In the genomic region with DNA sequence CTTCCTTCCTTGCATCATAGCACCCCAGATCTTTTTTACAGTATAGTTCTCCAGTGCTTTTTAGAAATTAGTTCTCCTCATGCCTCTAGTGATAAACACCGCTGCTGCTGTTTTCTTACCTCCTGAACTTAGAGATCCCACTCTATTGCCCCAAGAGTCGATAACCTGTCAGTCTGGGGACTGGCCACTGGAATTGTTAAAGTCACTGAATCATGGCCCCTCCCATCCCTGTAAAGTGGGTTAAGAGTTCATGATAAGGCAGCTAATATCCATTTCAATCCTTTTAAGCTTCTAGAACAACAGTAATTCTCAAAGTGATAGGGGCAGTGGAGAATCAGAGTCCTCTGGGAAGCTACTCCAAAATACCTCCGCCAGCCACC, we compare ENCODE assay signal across 11 cellular contexts. TPM values are rescaled to one million over a fixed set of nuclear protein-coding genes. Genes with fewer than 3 reads are reported as not detected.
A peak's percentile ranks its signal among the peaks of the same experiment; 100 is the strongest.
DNase-seq lines count a peak whose midpoint lies in the region; ATAC-seq, FAIRE-seq and TF ChIP-seq lines count a peak whose summit lies in the region.
"Had no signal": no experiment of that assay in that cellular context is flagged by ENCODE, and none has a peak within 500 bp of the region (broad histone marks: within the 10 kb centered on the region; RNA-seq: fewer than 3 reads in every experiment).

No MANE protein-coding gene starts in this region.

- no peaks in the 10 kb centered on the region for H3K9me1 ChIP-seq in endothelial cell of umbilical vein (replicated peaks; ENCODE audit: control insufficient read depth, extremely low read depth, insufficient read depth, low read length)

- H3K9ac ChIP-seq in endothelial cell of umbilical vein (replicated peaks; ENCODE audit: extremely low read depth, insufficient read depth, low read length), result no peak overlapping the region

- ATAC-seq in activated CD8-positive, alpha-beta memory T cell treated with anti-CD3 and anti-CD28 coated beads, Interleukin-2, amount 10 ng/mL, durations not matched to agents 7 days and 5 days, result no peak
- ATAC-seq in Panc1 (no peak), GM21526 (IDR thresholded peaks at IDR 0.05; ENCODE audit: low FRiP score, unreplicated experiment) (no peak)
- ATAC-seq in stimulated activated memory B cell treated with anti-CD40 and anti-IgM and Interleukin-4, amounts not matched to agents 10 μg/mL and 1 μg/mL and 100 μg/mL, for 72 hours, result no peak

- no peaks in the 10 kb centered on the region for H3K27me3 Mint-ChIP-seq in activated CD8-positive, alpha-beta memory T cell treated with anti-CD3 and anti-CD28 coated beads, Interleukin-2, amount 10 ng/mL, durations not matched to agents 7 days and 5 days
- H3K27me3 Mint-ChIP-seq in stimulated activated memory B cell treated with anti-CD40 and anti-IgM and Interleukin-4, amounts not matched to agents 10 μg/mL and 1 μg/mL and 100 μg/mL, for 72 hours, result no peaks in the 10 kb centered on the region

- H3K4me2 ChIP-seq in endothelial cell of umbilical vein (ENCODE audit: insufficient read depth, low read length), result no peak overlapping the region

- H3K27ac Mint-ChIP-seq in activated CD8-positive, alpha-beta memory T cell treated with anti-CD3 and anti-CD28 coated beads, Interleukin-2, amount 10 ng/mL, durations not matched to agents 7 days and 5 days, result peak overlapping the region; percentile 94
- peak overlapping the region; percentile 95 for H3K27ac Mint-ChIP-seq in stimulated activated memory B cell treated with anti-CD40 and anti-IgM and Interleukin-4, amounts not matched to agents 10 μg/mL and 1 μg/mL and 100 μg/mL, for 72 hours

- intact Hi-C loops in Panc1 (cut with micrococcal nuclease; ENCODE audit: unreplicated experiment) (no loop called here), endothelial cell of umbilical vein (cut with micrococcal nuclease) (no loop called here)

- H3K27me3 ChIP-seq in Panc1 (ENCODE audit: control insufficient read depth, insufficient read depth, low read length) (no peaks in the 10 kb centered on the region), endothelial cell of umbilical vein (ENCODE audit: control insufficient read depth in 2 of 2, insufficient read depth in 2 of 2, low read length in 2 of 2) (no peaks in the 10 kb centered on the region)

- H3K79me2 ChIP-seq in endothelial cell of umbilical vein (ENCODE audit: control insufficient read depth, insufficient read depth, low read length), result peaks cover 27% of the 10 kb centered on the region

- TF ChIP-seq CTCF in Panc1 (IDR thresholded peaks at IDR 0.05) (no peak), endothelial cell of umbilical vein (IDR thresholded peaks at IDR 0.05; ENCODE audit: extremely low read depth in 1 of 2, insufficient read depth in 1 of 2, low read depth in 1 of 2, low read length in 2 of 2) (no peak)

- H3K4me3 ChIP-seq in Panc1 (ENCODE audit: low read depth in 2 of 2, low read length in 2 of 2), result no peak overlapping the region
- no peak overlapping the region for H3K4me3 ChIP-seq in endothelial cell of umbilical vein (replicated peaks in 1 of 3; ENCODE audit: insufficient read depth in 1 of 3, low read depth in 1 of 3, low read length in 3 of 3)

- peaks cover 39% of the 10 kb centered on the region for H3K4me1 Mint-ChIP-seq in activated CD8-positive, alpha-beta memory T cell treated with anti-CD3 and anti-CD28 coated beads, Interleukin-2, amount 10 ng/mL, durations not matched to agents 7 days and 5 days
- peaks cover 51% of the 10 kb centered on the region for H3K4me1 Mint-ChIP-seq in stimulated activated memory B cell treated with anti-CD40 and anti-IgM and Interleukin-4, amounts not matched to agents 10 μg/mL and 1 μg/mL and 100 μg/mL, for 72 hours

- no peaks in the 10 kb centered on the region for H4K20me1 ChIP-seq in endothelial cell of umbilical vein (replicated peaks; ENCODE audit: control insufficient read depth, extremely low read depth, insufficient read depth, low read length)

- H3K9me3 ChIP-seq in Panc1 (ENCODE audit: control insufficient read depth, insufficient read depth, low read depth, low read length) (no peaks in the 10 kb centered on the region), endothelial cell of umbilical vein (replicated peaks; ENCODE audit: control insufficient read depth, insufficient read depth, low read length) (no peaks in the 10 kb centered on the region)

- in situ Hi-C loops in Panc1 (cut with HindIII; ENCODE audit: low pct_unique_long_range_greater_than_20kb, low sequenced_read_pairs), result no loop called here

- H3K36me3 Mint-ChIP-seq in activated CD8-positive, alpha-beta memory T cell treated with anti-CD3 and anti-CD28 coated beads, Interleukin-2, amount 10 ng/mL, durations not matched to agents 7 days and 5 days, result peaks cover 16% of the 10 kb centered on the region
- H3K36me3 Mint-ChIP-seq in stimulated activated memory B cell treated with anti-CD40 and anti-IgM and Interleukin-4, amounts not matched to agents 10 μg/mL and 1 μg/mL and 100 μg/mL, for 72 hours, result no peaks in the 10 kb centered on the region

- H3K36me3 ChIP-seq in Panc1 (ENCODE audit: control insufficient read depth, insufficient read depth, low read length) (peaks cover 6% of the 10 kb centered on the region; the same call in 1 of the 2 replicates), endothelial cell of umbilical vein (ENCODE audit: control insufficient read depth in 2 of 2, extremely low read depth in 1 of 2, insufficient read depth in 2 of 2, low read length in 2 of 2) (no peaks in the 10 kb centered on the region)

- POLR2A ChIA-PET in Panc1 (lab: Charles Lee) (no interaction called here), endothelial cell of umbilical vein (lab: Charles Lee) (no interaction called here)

- no peak overlapping the region for H2AFZ ChIP-seq in endothelial cell of umbilical vein (ENCODE audit: low read depth, low read length)

- DNase-seq in activated CD8-positive, alpha-beta memory T cell treated with anti-CD3 and anti-CD28 coated beads, Interleukin-2, amount 10 ng/mL, durations not matched to agents 7 days and 5 days, result no peak
- no peak for DNase-seq in activated CD8-positive, alpha-beta memory T cell treated with anti-CD3 and anti-CD28 coated beads for 24 hours
- DNase-seq in Panc1 (ENCODE audit: low read depth, low spot score) (no peak), endothelial cell of umbilical vein (ENCODE audit: low read depth, low spot score) (peak; percentile 6)
- DNase-seq in stimulated activated CD4-positive, alpha-beta T cell treated with anti-CD3 and anti-CD28 coated beads, Interleukin-4, amount 100 ng/mL, for 24 hours, result no peak
- no peak for DNase-seq in stimulated activated CD4-positive, alpha-beta T cell treated with anti-CD3 and anti-CD28 coated beads, Interleukin-4, amount 100 ng/mL, for 4 hours
- DNase-seq: SHP77 had no signal

- H3K4me1 ChIP-seq in Panc1 (ENCODE audit: control insufficient read depth, insufficient read depth, low read length) (peaks cover 25% of the 10 kb centered on the region), endothelial cell of umbilical vein (ENCODE audit: control insufficient read depth, extremely low read depth, insufficient read depth, low read length) (peaks cover 24% of the 10 kb centered on the region)

- H3K27ac ChIP-seq in Panc1 (ENCODE audit: low read length) (peak overlapping the region; percentile 86; the same call in 1 of the 2 replicates), endothelial cell of umbilical vein (ENCODE audit: insufficient read depth, low read depth, low read length) (no peak overlapping the region)

- dilution Hi-C loops in endothelial cell of umbilical vein (cut with MboI; ENCODE audit: extremely low pct_ligation_motif_present, low sequenced_read_pairs), result no loop called here

- BruUV-seq in Panc1 (replicated peaks; lab: Mats Ljungman, UMichigan) (no TSS peak), endothelial cell of umbilical vein (replicated peaks; lab: Mats Ljungman, UMichigan) (no TSS peak)

- H3K4me3 Mint-ChIP-seq in activated CD8-positive, alpha-beta memory T cell treated with anti-CD3 and anti-CD28 coated beads, Interleukin-2, amount 10 ng/mL, durations not matched to agents 7 days and 5 days, result peak overlapping the region; percentile 95
- H3K4me3 Mint-ChIP-seq in stimulated activated memory B cell treated with anti-CD40 and anti-IgM and Interleukin-4, amounts not matched to agents 10 μg/mL and 1 μg/mL and 100 μg/mL, for 72 hours, result peak overlapping the region; percentile 55

- no peak for TF ChIP-seq POLR2A in endothelial cell of umbilical vein (IDR thresholded peaks at IDR 0.05; ENCODE audit: low read depth, low read length)

- CTCF ChIA-PET in activated CD8-positive, alpha-beta memory T cell treated with anti-CD3 and anti-CD28 coated beads, Interleukin-2, amount 10 ng/mL, durations not matched to agents 7 days and 5 days (lab: Charles Lee), result interaction anchor here (1.1 to 2.0 kb wide), 6 partner anchors 10 to 185 kb away, joined by 3 to 10 read pairs (median 6); partner anchors contain the start of gene FTSJ3
- CTCF ChIA-PET in Panc1 (lab: Charles Lee), result no interaction called here
- CTCF ChIA-PET in endothelial cell of umbilical vein (lab: Charles Lee), result interaction anchor here (2.1 kb wide), 1 partner anchor 22 kb away, joined by 7 read pairs; no protein-coding TSS in a partner anchor

- FAIRE-seq in endothelial cell of umbilical vein (lab: Jason Lieb, UNC), result no peak

- H3K9me3 Mint-ChIP-seq in activated CD8-positive, alpha-beta memory T cell treated with anti-CD3 and anti-CD28 coated beads, Interleukin-2, amount 10 ng/mL, durations not matched to agents 7 days and 5 days (ENCODE audit: low read depth), result peaks cover 6% of the 10 kb centered on the region
- peaks cover 8% of the 10 kb centered on the region for H3K9me3 Mint-ChIP-seq in stimulated activated memory B cell treated with anti-CD40 and anti-IgM and Interleukin-4, amounts not matched to agents 10 μg/mL and 1 μg/mL and 100 μg/mL, for 72 hours

RNA-seq across cellular contexts. Expression of gene SMARCD2, which starts 1.8 kb away (rescaled TPM):
- total RNA-seq in activated CD8-positive, alpha-beta memory T cell treated with anti-CD3 and anti-CD28 coated beads, Interleukin-2, amount 10 ng/mL, durations not matched to agents 7 days and 5 days, result 100 to 1,000 TPM; 137 to 151 TPM
- total RNA-seq in Panc1 (2021; ENCODE audit: unreplicated experiment) (59.4 TPM), endothelial cell of umbilical vein (50.3 and 51.2 TPM in 2 replicates)
- 48.7 TPM for polyA plus RNA-seq in Panc1 (2012; ENCODE audit: insufficient read length)
- 55.7 and 62.8 TPM in 2 replicates for polyA plus RNA-seq in endothelial cell of umbilical vein
- 56.1 and 58.7 TPM in 2 replicates for polyA plus RNA-seq in endothelial cell of umbilical vein (2011; cell fraction: cytosol; rRNA removed)
- polyA plus RNA-seq in endothelial cell of umbilical vein (2011; cell fraction: nucleus; rRNA removed), result 70.9 and 82.3 TPM in 2 replicates
- polyA plus RNA-seq in endothelial cell of umbilical vein (2012), result 53.4 and 69.3 TPM in 2 replicates
- 59.7 and 61.2 TPM in 2 replicates for polyA minus RNA-seq in endothelial cell of umbilical vein
- 15.7 TPM for polyA minus RNA-seq in endothelial cell of umbilical vein (2011; cell fraction: cytosol; rRNA and poly(A)+ RNA removed)
- 25.6 and 32.2 TPM in 2 replicates for polyA minus RNA-seq in endothelial cell of umbilical vein (2011; cell fraction: nucleus; rRNA and poly(A)+ RNA removed)

RNA-seq across cellular contexts. Expression of gene FTSJ3, which starts 16.8 kb away (rescaled TPM):
- 10 to 100 TPM; 58.9 to 71.7 TPM for total RNA-seq in activated CD8-positive, alpha-beta memory T cell treated with anti-CD3 and anti-CD28 coated beads, Interleukin-2, amount 10 ng/mL, durations not matched to agents 7 days and 5 days
- total RNA-seq in Panc1 (2021; ENCODE audit: unreplicated experiment), result 41.3 TPM
- 31.1 TPM for polyA plus RNA-seq in Panc1 (2012; ENCODE audit: insufficient read length)
- 50.2 and 60.2 TPM in 2 replicates for total RNA-seq in endothelial cell of umbilical vein
- 27.3 and 42.1 TPM in 2 replicates for polyA plus RNA-seq in endothelial cell of umbilical vein
- polyA plus RNA-seq in endothelial cell of umbilical vein (2011; cell fraction: cytosol; rRNA removed), result 43.5 and 45.2 TPM in 2 replicates
- 84.6 and 94.4 TPM in 2 replicates for polyA plus RNA-seq in endothelial cell of umbilical vein (2011; cell fraction: nucleus; rRNA removed)
- 48.1 and 63.3 TPM in 2 replicates for polyA plus RNA-seq in endothelial cell of umbilical vein (2012)
- polyA minus RNA-seq in endothelial cell of umbilical vein, result 53.2 and 70.8 TPM in 2 replicates
- polyA minus RNA-seq in endothelial cell of umbilical vein (2011; cell fraction: cytosol; rRNA and poly(A)+ RNA removed), result 41.7 TPM
- polyA minus RNA-seq in endothelial cell of umbilical vein (2011; cell fraction: nucleus; rRNA and poly(A)+ RNA removed), result 31.7 and 36.8 TPM in 2 replicates

RNA-seq across cellular contexts. Expression of gene PSMC5, which starts 17.1 kb away (rescaled TPM):
- 100 to 1,000 TPM; 157 to 195 TPM for total RNA-seq in activated CD8-positive, alpha-beta memory T cell treated with anti-CD3 and anti-CD28 coated beads, Interleukin-2, amount 10 ng/mL, durations not matched to agents 7 days and 5 days
- 145 TPM for total RNA-seq in Panc1 (2021; ENCODE audit: unreplicated experiment)
- 223 TPM for polyA plus RNA-seq in Panc1 (2012; ENCODE audit: insufficient read length)
- 179 TPM in 2 replicates for total RNA-seq in endothelial cell of umbilical vein
- 170 and 236 TPM in 2 replicates for polyA plus RNA-seq in endothelial cell of umbilical vein
- polyA plus RNA-seq in endothelial cell of umbilical vein (2011; cell fraction: cytosol; rRNA removed), result 258 and 310 TPM in 2 replicates
- polyA plus RNA-seq in endothelial cell of umbilical vein (2011; cell fraction: nucleus; rRNA removed), result 206 and 284 TPM in 2 replicates
- polyA plus RNA-seq in endothelial cell of umbilical vein (2012), result 213 and 261 TPM in 2 replicates
- polyA minus RNA-seq in endothelial cell of umbilical vein, result 240 and 255 TPM in 2 replicates
- 139 TPM for polyA minus RNA-seq in endothelial cell of umbilical vein (2011; cell fraction: cytosol; rRNA and poly(A)+ RNA removed)
- 57.3 and 70.1 TPM in 2 replicates for polyA minus RNA-seq in endothelial cell of umbilical vein (2011; cell fraction: nucleus; rRNA and poly(A)+ RNA removed)

RNA-seq across cellular contexts. Expression of gene CSH2, which starts 29.2 kb away (rescaled TPM):
- not detected for total RNA-seq in activated CD8-positive, alpha-beta memory T cell treated with anti-CD3 and anti-CD28 coated beads, Interleukin-2, amount 10 ng/mL, durations not matched to agents 7 days and 5 days
- total RNA-seq in Panc1 (2021; ENCODE audit: unreplicated experiment) (not detected), endothelial cell of umbilical vein (not detected in 2 replicates)
- polyA plus RNA-seq in Panc1 (2012; ENCODE audit: insufficient read length), result 0.30 TPM
- not detected in 2 replicates for polyA plus RNA-seq in endothelial cell of umbilical vein
- not detected in 2 replicates for polyA plus RNA-seq in endothelial cell of umbilical vein (2011; cell fraction: cytosol; rRNA removed)
- polyA plus RNA-seq in endothelial cell of umbilical vein (2011; cell fraction: nucleus; rRNA removed), result not detected in 2 replicates
- not detected in 2 replicates for polyA plus RNA-seq in endothelial cell of umbilical vein (2012)
- polyA minus RNA-seq in endothelial cell of umbilical vein, result not detected in 2 replicates
- polyA minus RNA-seq in endothelial cell of umbilical vein (2011; cell fraction: cytosol; rRNA and poly(A)+ RNA removed), result not detected
- not detected in 2 replicates for polyA minus RNA-seq in endothelial cell of umbilical vein (2011; cell fraction: nucleus; rRNA and poly(A)+ RNA removed)
- total RNA-seq: mucosa of gallbladder had no signal
- polyA plus RNA-seq: AG04450 had no signal

RNA-seq across cellular contexts. Expression of gene GH2, which starts 37.5 kb away (rescaled TPM):
- total RNA-seq in activated CD8-positive, alpha-beta memory T cell treated with anti-CD3 and anti-CD28 coated beads, Interleukin-2, amount 10 ng/mL, durations not matched to agents 7 days and 5 days, result not detected
- total RNA-seq in Panc1 (2021; ENCODE audit: unreplicated experiment) (not detected), endothelial cell of umbilical vein (not detected in 2 replicates)
- not detected for polyA plus RNA-seq in Panc1 (2012; ENCODE audit: insufficient read length)
- not detected in 2 replicates for polyA plus RNA-seq in endothelial cell of umbilical vein
- polyA plus RNA-seq in endothelial cell of umbilical vein (2011; cell fraction: cytosol; rRNA removed), result not detected in 2 replicates
- polyA plus RNA-seq in endothelial cell of umbilical vein (2011; cell fraction: nucleus; rRNA removed), result not detected in 2 replicates
- not detected in 2 replicates for polyA plus RNA-seq in endothelial cell of umbilical vein (2012)
- not detected in 2 replicates for polyA minus RNA-seq in endothelial cell of umbilical vein
- polyA minus RNA-seq in endothelial cell of umbilical vein (2011; cell fraction: cytosol; rRNA and poly(A)+ RNA removed), result not detected
- polyA minus RNA-seq in endothelial cell of umbilical vein (2011; cell fraction: nucleus; rRNA and poly(A)+ RNA removed), result not detected in 2 replicates
- total RNA-seq: mucosa of gallbladder had no signal
- polyA plus RNA-seq: AG04450 had no signal
